In genomic region chr6:19024737-19025136, GRCh38 we compare ENCODE assay signal across 9 cellular contexts.
A peak's percentile ranks its signal among the peaks of the same experiment; 100 is the strongest.
DNase-seq lines count a peak whose midpoint lies in the region; ATAC-seq and TF ChIP-seq lines count a peak whose summit lies in the region.
"Had no signal": no experiment of that assay in that cellular context is flagged by ENCODE, and none has a peak within 500 bp of the region (broad histone marks: within the 10 kb centered on the region; RNA-seq: fewer than 3 reads in every experiment).

No MANE protein-coding gene starts in this region.

- no peaks in the 10 kb centered on the region for H3K9me3 Mint-ChIP-seq in activated CD4-positive, alpha-beta T cell treated with anti-CD3 and anti-CD28 coated beads, Interleukin-2, amount 10 ng/mL, durations not matched to agents 7 days and 5 days

- no peak overlapping the region for H3K4me3 ChIP-seq in prostate gland
- H3K4me3 ChIP-seq in sigmoid colon, result no peak overlapping the region
- H3K4me3 ChIP-seq: BLaER1 had no signal

- TF ChIP-seq CTCF in prostate gland (IDR thresholded peaks at IDR 0.05) (peak in 3 of 4 experiments; percentile 41 to 57 (median 53)), sigmoid colon (IDR thresholded peaks at IDR 0.05) (peak in 2 of 4 experiments; percentile 21 to 29)

- no peaks in the 10 kb centered on the region for H3K27me3 ChIP-seq in prostate gland (replicated peaks; ENCODE audit: insufficient read depth)
- H3K27me3 ChIP-seq in sigmoid colon, result no peaks in the 10 kb centered on the region
- H3K27me3 ChIP-seq: BLaER1 had no signal

- H3K9me3 ChIP-seq in prostate gland, result no peaks in the 10 kb centered on the region
- no peaks in the 10 kb centered on the region for H3K9me3 ChIP-seq in sigmoid colon
- H3K9me3 ChIP-seq: BLaER1 had no signal

- CTCF ChIA-PET in activated CD4-positive, alpha-beta T cell treated with anti-CD3 and anti-CD28 coated beads, Interleukin-2, amount 10 ng/mL, durations not matched to agents 7 days and 5 days (lab: Charles Lee), result no interaction called here

- WGBS in prostate gland, result 51% methylated on average over 4 of the region's 4 CpGs
- 11 to 31% methylated on average over 4 of the region's 4 CpGs for WGBS in sigmoid colon, 2 donors

- H3K4me3 Mint-ChIP-seq in activated CD4-positive, alpha-beta T cell treated with anti-CD3 and anti-CD28 coated beads, Interleukin-2, amount 10 ng/mL, durations not matched to agents 7 days and 5 days, result no peak overlapping the region

- no peaks in the 10 kb centered on the region for H3K27me3 Mint-ChIP-seq in activated CD4-positive, alpha-beta T cell treated with anti-CD3 and anti-CD28 coated beads, Interleukin-2, amount 10 ng/mL, durations not matched to agents 7 days and 5 days

- POLR2A ChIA-PET in activated CD4-positive, alpha-beta T cell treated with anti-CD3 and anti-CD28 coated beads, Interleukin-2, amount 10 ng/mL, durations not matched to agents 7 days and 5 days (lab: Charles Lee), result no interaction called here

- H3K27ac Mint-ChIP-seq in activated CD4-positive, alpha-beta T cell treated with anti-CD3 and anti-CD28 coated beads, Interleukin-2, amount 10 ng/mL, durations not matched to agents 7 days and 5 days, result no peak overlapping the region

- no peaks in the 10 kb centered on the region for H3K4me1 ChIP-seq in prostate gland (replicated peaks)
- H3K4me1 ChIP-seq in sigmoid colon, result no peaks in the 10 kb centered on the region
- H3K4me1 ChIP-seq: BLaER1 had no signal

- ATAC-seq in esophagus mucosa, result peak; percentile 60
- ATAC-seq in GM19467 (IDR thresholded peaks at IDR 0.05; ENCODE audit: unreplicated experiment), result no peak

- no peaks in the 10 kb centered on the region for H3K4me1 Mint-ChIP-seq in activated CD4-positive, alpha-beta T cell treated with anti-CD3 and anti-CD28 coated beads, Interleukin-2, amount 10 ng/mL, durations not matched to agents 7 days and 5 days

- TF ChIP-seq EP300 in sigmoid colon (IDR thresholded peaks at IDR 0.05), result no peak

- DNase-seq in NCI-H2107 treated with DMSO at 0.1 percent for 48 hours (lab: John Stamatoyannopoulos, UW; ENCODE audit: unreplicated experiment) (peak; percentile 34), NCI-H2107 (lab: John Stamatoyannopoulos, UW) (no peak), NCI-H526 treated with DMSO at 0.1 percent for 48 hours (lab: John Stamatoyannopoulos, UW) (peak; percentile 43), prostate gland (ENCODE audit: low spot score) (peak; percentile 30), sigmoid colon (no peak)
- no peak for DNase-seq in activated CD4-positive, alpha-beta T cell treated with anti-CD3 and anti-CD28 coated beads, Interleukin-2, amount 10 ng/mL, durations not matched to agents 7 days and 5 days

- TF ChIP-seq POLR2A in prostate gland (IDR thresholded peaks at IDR 0.05) (no peak), sigmoid colon (IDR thresholded peaks at IDR 0.05) (no peak)

- H3K36me3 Mint-ChIP-seq in activated CD4-positive, alpha-beta T cell treated with anti-CD3 and anti-CD28 coated beads, Interleukin-2, amount 10 ng/mL, durations not matched to agents 7 days and 5 days (ENCODE audit: low read depth), result no peaks in the 10 kb centered on the region

- H3K36me3 ChIP-seq in prostate gland (no peaks in the 10 kb centered on the region), sigmoid colon (no peaks in the 10 kb centered on the region)
- H3K36me3 ChIP-seq: BLaER1 had no signal

- intact Hi-C loops in prostate gland (cut with DNase I), result loop anchor here (10.0 kb wide), 2 partner anchors 280 to 830 kb away; no protein-coding TSS in a partner anchor
- intact Hi-C loops in sigmoid colon (cut with DNase I), result loop anchor here (10.0 kb wide), 1 partner anchor 830 kb away; no protein-coding TSS in a partner anchor

- H3K27ac ChIP-seq in prostate gland (no peak overlapping the region), sigmoid colon (no peak overlapping the region)
- H3K27ac ChIP-seq: BLaER1 had no signal

Comparison
In these comparisons a context has a peak if more than half of its experiments do, and no peak if none do; other contexts are left out.
1. DNase-seq: peak in NCI-H2107 treated with DMSO at 0.1 percent for 48 hours (single experiment), NCI-H526 treated with DMSO at 0.1 percent for 48 hours (single experiment) and prostate gland (single experiment); none in NCI-H2107 (single experiment), sigmoid colon (single experiment) and activated CD4-positive, alpha-beta T cell treated with anti-CD3 and anti-CD28 coated beads, Interleukin-2, amount 10 ng/mL, durations not matched to agents 7 days and 5 days (single experiment).